Comparison of ENCODE assay signal across 8 cellular contexts in genomic region chr12:51217968-51218606, GRCh38. TPM values are rescaled to one million over a fixed set of nuclear protein-coding genes. Genes with fewer than 3 reads are reported as not detected.
DNase-seq lines count a peak whose midpoint lies in the region; ATAC-seq and TF ChIP-seq lines count a peak whose summit lies in the region.

A gene with protein sequence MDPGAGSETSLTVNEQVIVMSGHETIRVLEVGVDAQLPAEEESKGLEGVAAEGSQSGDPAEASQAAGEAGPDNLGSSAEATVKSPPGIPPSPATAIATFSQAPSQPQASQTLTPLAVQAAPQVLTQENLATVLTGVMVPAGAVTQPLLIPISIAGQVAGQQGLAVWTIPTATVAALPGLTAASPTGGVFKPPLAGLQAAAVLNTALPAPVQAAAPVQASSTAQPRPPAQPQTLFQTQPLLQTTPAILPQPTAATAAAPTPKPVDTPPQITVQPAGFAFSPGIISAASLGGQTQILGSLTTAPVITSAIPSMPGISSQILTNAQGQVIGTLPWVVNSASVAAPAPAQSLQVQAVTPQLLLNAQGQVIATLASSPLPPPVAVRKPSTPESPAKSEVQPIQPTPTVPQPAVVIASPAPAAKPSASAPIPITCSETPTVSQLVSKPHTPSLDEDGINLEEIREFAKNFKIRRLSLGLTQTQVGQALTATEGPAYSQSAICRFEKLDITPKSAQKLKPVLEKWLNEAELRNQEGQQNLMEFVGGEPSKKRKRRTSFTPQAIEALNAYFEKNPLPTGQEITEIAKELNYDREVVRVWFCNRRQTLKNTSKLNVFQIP (minus strand): TSS chr12:51218062. CDS start chr12:51206836, 11,226 bp downstream.

- H3K4me1 ChIP-seq in OCI-LY3 (ENCODE audit: low read length) (peaks cover 13% of the 10 kb centered on the region), muscle layer of colon (ENCODE audit: insufficient read depth, low read length) (peaks cover 17% of the 10 kb centered on the region)

- peak within 1 kb of the TSS; percentile 71 for H2AFZ ChIP-seq in OCI-LY3 (ENCODE audit: low read depth, low read length)

- peaks cover 20% of the 10 kb centered on the region for H3K4me1 Mint-ChIP-seq in activated T-cell treated with anti-CD3 and anti-CD28 coated beads, Interleukin-2, amount 50 U/mL, for 24 hours (ENCODE audit: low read depth)

- no peaks in the 10 kb centered on the region for H3K9me3 ChIP-seq in OCI-LY3 (ENCODE audit: insufficient read depth, low read length)
- no peaks in the 10 kb centered on the region for H3K9me3 ChIP-seq in muscle layer of colon (ENCODE audit: low read length)

- H3K27ac ChIP-seq in OCI-LY3 (ENCODE audit: low read length) (peak within 1 kb of the TSS; percentile 53), muscle layer of colon (ENCODE audit: low read depth, low read length) (peak within 1 kb of the TSS; percentile 90)

- H3K27ac Mint-ChIP-seq in activated T-cell treated with anti-CD3 and anti-CD28 coated beads, Interleukin-2, amount 50 U/mL, for 24 hours, result peak within 1 kb of the TSS; percentile 96

- peak within 1 kb of the TSS; percentile 81 for H3K4me3 ChIP-seq in OCI-LY3 (ENCODE audit: low read length)
- H3K4me3 ChIP-seq in muscle layer of colon (ENCODE audit: low read depth in 1 of 2, low read length in 2 of 2), result peak within 1 kb of the TSS; percentile 79 to 99

- H3K9me3 Mint-ChIP-seq in activated T-cell treated with anti-CD3 and anti-CD28 coated beads, Interleukin-2, amount 50 U/mL, for 24 hours, result no peaks in the 10 kb centered on the region

- peaks cover 7% of the 10 kb centered on the region for H3K36me3 Mint-ChIP-seq in activated T-cell treated with anti-CD3 and anti-CD28 coated beads, Interleukin-2, amount 50 U/mL, for 24 hours (ENCODE audit: low read depth)

- peak within 1 kb of the TSS; percentile 86 for H3K4me3 Mint-ChIP-seq in activated T-cell treated with anti-CD3 and anti-CD28 coated beads, Interleukin-2, amount 50 U/mL, for 24 hours

- no peaks in the 10 kb centered on the region for H3K79me2 ChIP-seq in OCI-LY3 (ENCODE audit: low read length)

- H3K27me3 ChIP-seq in OCI-LY3 (ENCODE audit: low read depth, low read length) (no peaks in the 10 kb centered on the region), muscle layer of colon (ENCODE audit: control insufficient read depth in 1 of 2, insufficient read depth in 2 of 2, low read length in 2 of 2) (no peaks in the 10 kb centered on the region)

- no peak; the same call in 1 of the 2 replicates for TF ChIP-seq CTCF in OCI-LY3 (IDR thresholded peaks at IDR 0.05; ENCODE audit: low read depth, low read length)

- peak; percentile 64 for DNase-seq in CMK (ENCODE audit: low read depth)
- peak; percentile 45 for DNase-seq in HS-5 (ENCODE audit: low read depth)
- peak; percentile 81 for DNase-seq in activated T-cell treated with anti-CD3 and anti-CD28 coated beads, Interleukin-2, amount 50 U/mL, for 24 hours
- peak; percentile 71 for DNase-seq in stimulated activated CD8-positive, alpha-beta memory T cell treated with anti-CD3 and anti-CD28 coated beads, Interleukin-4, amount 100 ng/mL, for 48 hours

- H4K20me1 ChIP-seq in OCI-LY3 (ENCODE audit: insufficient read depth, low read length), result no peaks in the 10 kb centered on the region

- H3K27me3 Mint-ChIP-seq in activated T-cell treated with anti-CD3 and anti-CD28 coated beads, Interleukin-2, amount 50 U/mL, for 24 hours, result no peaks in the 10 kb centered on the region

- H3K36me3 ChIP-seq in OCI-LY3 (replicated peaks; ENCODE audit: low read depth, low read length) (no peaks in the 10 kb centered on the region), muscle layer of colon (ENCODE audit: insufficient read depth, low read length) (no peaks in the 10 kb centered on the region)

- peak within 1 kb of the TSS; percentile 80 for H3K9ac ChIP-seq in OCI-LY3 (ENCODE audit: low read length)
- H3K9ac ChIP-seq in muscle layer of colon (ENCODE audit: low read length), result peak within 1 kb of the TSS; percentile 59

- H3K4me2 ChIP-seq in OCI-LY3 (ENCODE audit: low read length), result peak within 1 kb of the TSS; percentile 97

- ATAC-seq in GM19452 (IDR thresholded peaks at IDR 0.05; ENCODE audit: unreplicated experiment), result peak; percentile 73
- peak; percentile 84 for ATAC-seq in esophagus mucosa

RNA-seq across cellular contexts. Expression of the gene that starts here (rescaled TPM):
- total RNA-seq in esophagus mucosa, result 2.9 TPM

Comparison
In these comparisons a context has a peak if more than half of its experiments do, and no peak if none do; other contexts are left out.
1. Peak in every context shown above with its lines: DNase-seq, ATAC-seq, H3K4me3 ChIP-seq and H3K27ac ChIP-seq.